ENCODE assay signal across 1 cellular context in genomic region chr2:201665420-201666158, GRCh38.
TF ChIP-seq lines count a peak whose summit lies in the region.

No MANE protein-coding gene starts in this region.

TF ChIP-seq in GM23338, 12 proteins besides CTCF, POLR2A, EP300 and RAD21:
- TF ChIP-seq ZNF462 (CRISPR knock-in tag; IDR thresholded peaks at IDR 0.05) (no peak), ZNF114 (CRISPR knock-in tag; IDR thresholded peaks at IDR 0.05) (no peak), EZH2 (IDR thresholded peaks at IDR 0.05; ENCODE audit: low read depth, unreplicated experiment) (no peak)
- TF ChIP-seq, protein P1, sequence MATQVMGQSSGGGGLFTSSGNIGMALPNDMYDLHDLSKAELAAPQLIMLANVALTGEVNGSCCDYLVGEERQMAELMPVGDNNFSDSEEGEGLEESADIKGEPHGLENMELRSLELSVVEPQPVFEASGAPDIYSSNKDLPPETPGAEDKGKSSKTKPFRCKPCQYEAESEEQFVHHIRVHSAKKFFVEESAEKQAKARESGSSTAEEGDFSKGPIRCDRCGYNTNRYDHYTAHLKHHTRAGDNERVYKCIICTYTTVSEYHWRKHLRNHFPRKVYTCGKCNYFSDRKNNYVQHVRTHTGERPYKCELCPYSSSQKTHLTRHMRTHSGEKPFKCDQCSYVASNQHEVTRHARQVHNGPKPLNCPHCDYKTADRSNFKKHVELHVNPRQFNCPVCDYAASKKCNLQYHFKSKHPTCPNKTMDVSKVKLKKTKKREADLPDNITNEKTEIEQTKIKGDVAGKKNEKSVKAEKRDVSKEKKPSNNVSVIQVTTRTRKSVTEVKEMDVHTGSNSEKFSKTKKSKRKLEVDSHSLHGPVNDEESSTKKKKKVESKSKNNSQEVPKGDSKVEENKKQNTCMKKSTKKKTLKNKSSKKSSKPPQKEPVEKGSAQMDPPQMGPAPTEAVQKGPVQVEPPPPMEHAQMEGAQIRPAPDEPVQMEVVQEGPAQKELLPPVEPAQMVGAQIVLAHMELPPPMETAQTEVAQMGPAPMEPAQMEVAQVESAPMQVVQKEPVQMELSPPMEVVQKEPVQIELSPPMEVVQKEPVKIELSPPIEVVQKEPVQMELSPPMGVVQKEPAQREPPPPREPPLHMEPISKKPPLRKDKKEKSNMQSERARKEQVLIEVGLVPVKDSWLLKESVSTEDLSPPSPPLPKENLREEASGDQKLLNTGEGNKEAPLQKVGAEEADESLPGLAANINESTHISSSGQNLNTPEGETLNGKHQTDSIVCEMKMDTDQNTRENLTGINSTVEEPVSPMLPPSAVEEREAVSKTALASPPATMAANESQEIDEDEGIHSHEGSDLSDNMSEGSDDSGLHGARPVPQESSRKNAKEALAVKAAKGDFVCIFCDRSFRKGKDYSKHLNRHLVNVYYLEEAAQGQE (IDR thresholded peaks at IDR 0.05; ENCODE audit: unreplicated experiment): no peak
